In the genomic region with DNA sequence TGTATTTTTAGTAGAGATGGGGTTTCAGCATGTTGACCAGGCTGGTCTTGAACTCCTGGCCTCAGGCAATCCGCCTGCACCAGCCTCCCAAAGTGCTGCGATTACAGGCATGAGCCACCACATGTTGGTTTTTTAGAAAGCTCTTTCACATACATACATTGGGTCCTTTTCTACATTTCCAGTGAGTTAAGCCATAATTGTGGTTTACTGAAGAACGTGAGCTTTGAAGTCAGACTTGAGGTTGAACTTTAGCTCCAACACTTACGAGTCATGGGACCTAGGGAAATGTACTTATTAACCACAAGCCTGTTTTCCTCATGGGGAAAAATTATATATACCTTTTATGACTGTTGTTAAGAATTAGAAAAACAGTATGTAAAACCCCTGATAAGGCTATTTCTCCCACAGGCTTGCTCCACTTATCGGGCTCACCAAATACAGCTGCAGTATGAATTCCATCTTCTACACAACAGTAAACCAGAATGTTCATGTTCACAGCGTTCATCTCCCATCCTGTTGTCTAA, we compare ENCODE assay signal across 1 cellular context.
TF ChIP-seq lines count a peak whose summit lies in the region.

No MANE protein-coding gene starts in this region.

TF ChIP-seq in GM23338, 12 proteins besides CTCF, POLR2A, EP300 and RAD21 (continued from another document):
- TF ChIP-seq, protein P1, sequence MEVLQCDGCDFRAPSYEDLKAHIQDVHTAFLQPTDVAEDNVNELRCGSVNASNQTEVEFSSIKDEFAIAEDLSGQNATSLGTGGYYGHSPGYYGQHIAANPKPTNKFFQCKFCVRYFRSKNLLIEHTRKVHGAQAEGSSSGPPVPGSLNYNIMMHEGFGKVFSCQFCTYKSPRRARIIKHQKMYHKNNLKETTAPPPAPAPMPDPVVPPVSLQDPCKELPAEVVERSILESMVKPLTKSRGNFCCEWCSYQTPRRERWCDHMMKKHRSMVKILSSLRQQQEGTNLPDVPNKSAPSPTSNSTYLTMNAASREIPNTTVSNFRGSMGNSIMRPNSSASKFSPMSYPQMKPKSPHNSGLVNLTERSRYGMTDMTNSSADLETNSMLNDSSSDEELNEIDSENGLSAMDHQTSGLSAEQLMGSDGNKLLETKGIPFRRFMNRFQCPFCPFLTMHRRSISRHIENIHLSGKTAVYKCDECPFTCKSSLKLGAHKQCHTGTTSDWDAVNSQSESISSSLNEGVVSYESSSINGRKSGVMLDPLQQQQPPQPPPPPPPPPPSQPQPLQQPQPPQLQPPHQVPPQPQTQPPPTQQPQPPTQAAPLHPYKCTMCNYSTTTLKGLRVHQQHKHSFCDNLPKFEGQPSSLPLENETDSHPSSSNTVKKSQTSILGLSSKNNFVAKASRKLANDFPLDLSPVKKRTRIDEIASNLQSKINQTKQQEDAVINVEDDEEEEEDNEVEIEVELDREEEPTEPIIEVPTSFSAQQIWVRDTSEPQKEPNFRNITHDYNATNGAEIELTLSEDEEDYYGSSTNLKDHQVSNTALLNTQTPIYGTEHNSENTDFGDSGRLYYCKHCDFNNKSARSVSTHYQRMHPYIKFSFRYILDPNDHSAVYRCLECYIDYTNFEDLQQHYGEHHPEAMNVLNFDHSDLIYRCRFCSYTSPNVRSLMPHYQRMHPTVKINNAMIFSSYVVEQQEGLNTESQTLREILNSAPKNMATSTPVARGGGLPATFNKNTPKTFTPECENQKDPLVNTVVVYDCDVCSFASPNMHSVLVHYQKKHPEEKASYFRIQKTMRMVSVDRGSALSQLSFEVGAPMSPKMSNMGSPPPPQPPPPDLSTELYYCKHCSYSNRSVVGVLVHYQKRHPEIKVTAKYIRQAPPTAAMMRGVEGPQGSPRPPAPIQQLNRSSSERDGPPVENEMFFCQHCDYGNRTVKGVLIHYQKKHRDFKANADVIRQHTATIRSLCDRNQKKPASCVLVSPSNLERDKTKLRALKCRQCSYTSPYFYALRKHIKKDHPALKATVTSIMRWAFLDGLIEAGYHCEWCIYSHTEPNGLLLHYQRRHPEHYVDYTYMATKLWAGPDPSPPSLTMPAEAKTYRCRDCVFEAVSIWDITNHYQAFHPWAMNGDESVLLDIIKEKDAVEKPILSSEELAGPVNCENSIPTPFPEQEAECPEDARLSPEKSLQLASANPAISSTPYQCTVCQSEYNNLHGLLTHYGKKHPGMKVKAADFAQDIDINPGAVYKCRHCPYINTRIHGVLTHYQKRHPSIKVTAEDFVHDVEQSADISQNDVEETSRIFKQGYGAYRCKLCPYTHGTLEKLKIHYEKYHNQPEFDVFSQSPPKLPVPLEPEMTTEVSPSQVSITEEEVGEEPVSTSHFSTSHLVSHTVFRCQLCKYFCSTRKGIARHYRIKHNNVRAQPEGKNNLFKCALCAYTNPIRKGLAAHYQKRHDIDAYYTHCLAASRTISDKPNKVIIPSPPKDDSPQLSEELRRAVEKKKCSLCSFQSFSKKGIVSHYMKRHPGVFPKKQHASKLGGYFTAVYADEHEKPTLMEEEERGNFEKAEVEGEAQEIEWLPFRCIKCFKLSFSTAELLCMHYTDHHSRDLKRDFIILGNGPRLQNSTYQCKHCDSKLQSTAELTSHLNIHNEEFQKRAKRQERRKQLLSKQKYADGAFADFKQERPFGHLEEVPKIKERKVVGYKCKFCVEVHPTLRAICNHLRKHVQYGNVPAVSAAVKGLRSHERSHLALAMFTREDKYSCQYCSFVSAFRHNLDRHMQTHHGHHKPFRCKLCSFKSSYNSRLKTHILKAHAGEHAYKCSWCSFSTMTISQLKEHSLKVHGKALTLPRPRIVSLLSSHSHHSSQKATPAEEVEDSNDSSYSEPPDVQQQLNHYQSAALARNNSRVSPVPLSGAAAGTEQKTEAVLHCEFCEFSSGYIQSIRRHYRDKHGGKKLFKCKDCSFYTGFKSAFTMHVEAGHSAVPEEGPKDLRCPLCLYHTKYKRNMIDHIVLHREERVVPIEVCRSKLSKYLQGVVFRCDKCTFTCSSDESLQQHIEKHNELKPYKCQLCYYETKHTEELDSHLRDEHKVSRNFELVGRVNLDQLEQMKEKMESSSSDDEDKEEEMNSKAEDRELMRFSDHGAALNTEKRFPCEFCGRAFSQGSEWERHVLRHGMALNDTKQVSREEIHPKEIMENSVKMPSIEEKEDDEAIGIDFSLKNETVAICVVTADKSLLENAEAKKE (CRISPR knock-in tag; IDR thresholded peaks at IDR 0.05) = no peak
